13 cellular contexts compared by ENCODE assay signal in genomic region chr9:36993933-36994764, GRCh38. TPM values are rescaled to one million over a fixed set of nuclear protein-coding genes. Genes with fewer than 3 reads are reported as not detected.
DNase-seq lines count a peak whose midpoint lies in the region; ATAC-seq and TF ChIP-seq lines count a peak whose summit lies in the region.
"Had no signal": no experiment of that assay in that cellular context is flagged by ENCODE, and none has a peak within 500 bp of the region (broad histone marks: within the 10 kb centered on the region; RNA-seq: fewer than 3 reads in every experiment).

No MANE protein-coding gene starts in this region.

- peaks cover 0 to 17% (median 7%) of the 10 kb centered on the region in 4 donors for H3K4me1 ChIP-seq in Peyer's patch
- H3K4me1 ChIP-seq: psoas muscle had no signal

- in situ Hi-C loops in KBM-7 (cut with MboI; ENCODE audit: low pct_unique_long_range_greater_than_20kb, low sequenced_read_pairs) = no loop called here

- H3K27me3 ChIP-seq in Peyer's patch = no peaks in the 10 kb centered on the region

- peaks cover 0 to 6% (median 0%) of the 10 kb centered on the region in 4 donors for H3K9me3 ChIP-seq in Peyer's patch

- ATAC-seq in GM19351 (IDR thresholded peaks at IDR 0.05; ENCODE audit: unreplicated experiment) = peak; percentile 60
- peak; percentile 61 for ATAC-seq in HG02885 (IDR thresholded peaks at IDR 0.05; ENCODE audit: poor library complexity, unreplicated experiment)
- ATAC-seq: psoas muscle had no signal

- H3K36me3 ChIP-seq in Peyer's patch = no peaks in the 10 kb centered on the region

- H3K4me3 ChIP-seq in GM12864 (ENCODE audit: low read depth, low read length) = peak overlapping the region; percentile 13
- no peak overlapping the region for H3K4me3 ChIP-seq in Peyer's patch
- H3K4me3 ChIP-seq: psoas muscle had no signal

- TF ChIP-seq CTCF in GM12864 (IDR thresholded peaks at IDR 0.05; ENCODE audit: low read depth, low read length, missing control alignments) (no peak), Peyer's patch (IDR thresholded peaks at IDR 0.05) (no peak)

- peak overlapping the region in 2 of 4 donors; percentile 80 for H3K27ac ChIP-seq in Peyer's patch
- H3K27ac ChIP-seq: psoas muscle had no signal

- DNase-seq in GM12864 (ENCODE audit: low read depth) = peak; percentile 68
- DNase-seq in Peyer's patch = peak in 2 of 3 donors; percentile 90 to 93
- no peak for DNase-seq in pons (ENCODE audit: low spot score)
- no peak for DNase-seq in KBM-7
- no peak for DNase-seq in NCI-H69 (lab: John Stamatoyannopoulos, UW)
- no peak for DNase-seq in NK-92 treated with Interleukin-12 subunit alpha and Interleukin-12 subunit beta, amount 100 ng/mL, for 24 hours (lab: John Stamatoyannopoulos, UW)
- DNase-seq: activated naive CD8-positive, alpha-beta T cell treated with anti-CD3 and anti-CD28 coated beads, Interleukin-2, amount 10 ng/mL, durations not matched to agents 7 days and 5 days; CD4-positive, alpha-beta T cell; kidney; NCI-H2081; psoas muscle had no signal

- TF ChIP-seq POLR2A in Peyer's patch (IDR thresholded peaks at IDR 0.05) = no peak

RNA-seq across cellular contexts. Expression of gene PAX5, which starts 39.9 kb away (rescaled TPM):
- 10 to 100 TPM in 1 of 4 donors, 1 to 10 TPM in 1, under 1 TPM in 1, not detected in 1; 0.95 to 61.9 (median 3.6) TPM for total RNA-seq in Peyer's patch

Comparison
In these comparisons a context has a peak if more than half of its experiments do, and no peak if none do; other contexts are left out.
1. DNase-seq: peak in GM12864 (single experiment) and Peyer's patch (2 of 3); none in pons (single experiment), KBM-7 (single experiment), NCI-H69 (single experiment) and NK-92 treated with Interleukin-12 subunit alpha and Interleukin-12 subunit beta, amount 100 ng/mL, for 24 hours (single experiment).